In genomic region chr6:68732423-68732822, GRCh38 we compare ENCODE assay signal across 33 cellular contexts.
"Had no signal": no experiment of that assay in that cellular context is flagged by ENCODE, and none has a peak within 500 bp of the region (broad histone marks: within the 10 kb centered on the region; RNA-seq: fewer than 3 reads in every experiment).

No MANE protein-coding gene starts in this region.

- H3K4me1 ChIP-seq: body of pancreas, esophagus muscularis mucosa, foreskin keratinocyte, gastrocnemius medialis had no signal

- DNase-seq: activated CD4-positive, alpha-beta memory T cell treated with anti-CD3 and anti-CD28 coated beads, Interleukin-2, amount 10 ng/mL, durations not matched to agents 7 days and 5 days; activated CD4-positive, alpha-beta T cell treated with anti-CD3 and anti-CD28 coated beads for 36 hours; activated CD4-positive, alpha-beta T cell treated with anti-CD3 and anti-CD28 coated beads, Interleukin-2, amount 10 ng/mL, durations not matched to agents 24 days and 14 days; activated CD4-positive, CD25-positive, alpha-beta regulatory T cell; activated CD4-positive, CD25-positive, alpha-beta regulatory T cell treated with anti-CD3 and anti-CD28 coated beads, Interleukin-2, amount 50 U/mL, for 72 hours; activated CD8-positive, alpha-beta memory T cell treated with anti-CD3 and anti-CD28 coated beads, Interleukin-2, amount 50 U/mL, for 48 hours; activated effector memory CD4-positive, alpha-beta T cell treated with Interleukin-2 at 50 U/mL for 16 hours; activated gamma-delta T cell treated with Interleukin-2 at 50 U/mL for 16 hours; activated naive CD4-positive, alpha-beta T cell treated with anti-CD3 and anti-CD28 coated beads, Interleukin-2, amount 50 U/mL, for 16 hours; activated naive CD4-positive, alpha-beta T cell treated with Interleukin-2 at 50 U/mL for 16 hours; activated T-cell treated with anti-CD3 and anti-CD28 coated beads for 4 hours; activated T-cell treated with anti-CD3 and anti-CD28 coated beads, Interleukin-2, amount 50 U/mL, for 24 hours; activated T-cell treated with anti-CD3 and anti-CD28 coated beads, Interleukin-2, amount 50 U/mL, for 72 hours; amniotic stem cell; aorta; body of pancreas; caudate nucleus; cortex of kidney; dermis blood vessel endothelial cell; effector CD4-positive, alpha-beta T cell; effector memory CD8-positive, alpha-beta T cell; erythroblast; foreskin keratinocyte; gastrocnemius medialis; glutamatergic neuron; heart left ventricle; hypothalamus; T-helper 17 cell; T1000 had no signal

- H3K4me3 ChIP-seq: body of pancreas, esophagus muscularis mucosa, gastrocnemius medialis, heart left ventricle had no signal

- H3K27me3 Mint-ChIP-seq: activated CD4-positive, alpha-beta memory T cell treated with anti-CD3 and anti-CD28 coated beads, Interleukin-2, amount 10 ng/mL, durations not matched to agents 7 days and 5 days; activated CD4-positive, alpha-beta T cell treated with anti-CD3 and anti-CD28 coated beads for 36 hours; activated CD4-positive, alpha-beta T cell treated with anti-CD3 and anti-CD28 coated beads, Interleukin-2, amount 10 ng/mL, durations not matched to agents 24 days and 14 days; activated naive CD8-positive, alpha-beta T cell; activated T-cell treated with anti-CD3 and anti-CD28 coated beads, Interleukin-2, amount 50 U/mL, for 24 hours; activated T-helper 17 cell treated with anti-CD3 and anti-CD28 coated beads, Interleukin-2, amount 50 U/mL, for 72 hours; effector memory CD8-positive, alpha-beta T cell; T-helper 17 cell had no signal

- H3K9me3 ChIP-seq: body of pancreas, esophagus muscularis mucosa, gastrocnemius medialis, heart left ventricle had no signal

- H3K27ac ChIP-seq: body of pancreas, esophagus muscularis mucosa, foreskin keratinocyte, gastrocnemius medialis, heart left ventricle had no signal

- H3K27me3 ChIP-seq: body of pancreas, esophagus muscularis mucosa, foreskin keratinocyte, gastrocnemius medialis, heart left ventricle had no signal

- H3K27ac Mint-ChIP-seq: activated CD4-positive, alpha-beta memory T cell treated with anti-CD3 and anti-CD28 coated beads, Interleukin-2, amount 10 ng/mL, durations not matched to agents 7 days and 5 days; activated CD4-positive, alpha-beta T cell treated with anti-CD3 and anti-CD28 coated beads for 36 hours; activated CD4-positive, alpha-beta T cell treated with anti-CD3 and anti-CD28 coated beads, Interleukin-2, amount 10 ng/mL, durations not matched to agents 24 days and 14 days; activated naive CD8-positive, alpha-beta T cell; activated T-cell treated with anti-CD3 and anti-CD28 coated beads, Interleukin-2, amount 50 U/mL, for 24 hours; activated T-cell treated with anti-CD3 and anti-CD28 coated beads, Interleukin-2, amount 50 U/mL, for 72 hours; activated T-helper 17 cell treated with anti-CD3 and anti-CD28 coated beads, Interleukin-2, amount 50 U/mL, for 72 hours; effector memory CD8-positive, alpha-beta T cell; T-helper 17 cell; T-helper 2 cell treated with Interferon-gamma antibody and Interleukin-4, amounts not matched to agents 5 μg/mL and 100 μg/mL, for 36 hours had no signal

- H3K36me3 Mint-ChIP-seq: activated naive CD8-positive, alpha-beta T cell had no signal

- H3K4me3 Mint-ChIP-seq: activated CD4-positive, alpha-beta memory T cell treated with anti-CD3 and anti-CD28 coated beads, Interleukin-2, amount 10 ng/mL, durations not matched to agents 7 days and 5 days; activated CD4-positive, alpha-beta T cell treated with anti-CD3 and anti-CD28 coated beads for 36 hours; activated CD4-positive, alpha-beta T cell treated with anti-CD3 and anti-CD28 coated beads, Interleukin-2, amount 10 ng/mL, durations not matched to agents 24 days and 14 days; activated naive CD8-positive, alpha-beta T cell; activated T-cell treated with anti-CD3 and anti-CD28 coated beads, Interleukin-2, amount 50 U/mL, for 24 hours; activated T-cell treated with anti-CD3 and anti-CD28 coated beads, Interleukin-2, amount 50 U/mL, for 72 hours; activated T-helper 17 cell treated with anti-CD3 and anti-CD28 coated beads, Interleukin-2, amount 50 U/mL, for 72 hours; effector memory CD8-positive, alpha-beta T cell; T-helper 17 cell; T-helper 2 cell treated with Interferon-gamma antibody and Interleukin-4, amounts not matched to agents 5 μg/mL and 100 μg/mL, for 36 hours had no signal

- H3K9me3 Mint-ChIP-seq: activated CD4-positive, alpha-beta memory T cell treated with anti-CD3 and anti-CD28 coated beads, Interleukin-2, amount 10 ng/mL, durations not matched to agents 7 days and 5 days; activated CD4-positive, alpha-beta T cell treated with anti-CD3 and anti-CD28 coated beads, Interleukin-2, amount 10 ng/mL, durations not matched to agents 24 days and 14 days; activated T-cell treated with anti-CD3 and anti-CD28 coated beads, Interleukin-2, amount 50 U/mL, for 24 hours; activated T-helper 17 cell treated with anti-CD3 and anti-CD28 coated beads, Interleukin-2, amount 50 U/mL, for 72 hours; effector memory CD8-positive, alpha-beta T cell; T-helper 2 cell treated with Interferon-gamma antibody and Interleukin-4, amounts not matched to agents 5 μg/mL and 100 μg/mL, for 36 hours had no signal

- ATAC-seq: activated CD4-positive, alpha-beta T cell treated with anti-CD3 and anti-CD28 coated beads for 36 hours; activated T-cell treated with anti-CD3 and anti-CD28 coated beads, Interleukin-2, amount 50 U/mL, for 72 hours; activated T-helper 17 cell treated with anti-CD3 and anti-CD28 coated beads, Interleukin-2, amount 50 U/mL, for 72 hours; body of pancreas; effector memory CD8-positive, alpha-beta T cell; foreskin keratinocyte; gastrocnemius medialis; heart left ventricle; T-helper 17 cell had no signal

- H3K36me3 ChIP-seq: esophagus muscularis mucosa, gastrocnemius medialis, heart left ventricle had no signal

- H3K4me1 Mint-ChIP-seq: activated CD4-positive, alpha-beta memory T cell treated with anti-CD3 and anti-CD28 coated beads, Interleukin-2, amount 10 ng/mL, durations not matched to agents 7 days and 5 days; activated CD4-positive, alpha-beta T cell treated with anti-CD3 and anti-CD28 coated beads for 36 hours; activated CD4-positive, alpha-beta T cell treated with anti-CD3 and anti-CD28 coated beads, Interleukin-2, amount 10 ng/mL, durations not matched to agents 24 days and 14 days; activated T-helper 17 cell treated with anti-CD3 and anti-CD28 coated beads, Interleukin-2, amount 50 U/mL, for 72 hours; T-helper 17 cell had no signal
